Comparison of ENCODE assay signal across 1 cellular context in genomic region chr7:24574365-24574764, GRCh38.
TF ChIP-seq lines count a peak whose summit lies in the region.

No MANE protein-coding gene starts in this region.

TF ChIP-seq in WTC11, 78 proteins besides CTCF, POLR2A, EP300 and RAD21 (continued from another document):
- TF ChIP-seq ATF2 (CRISPR knock-in tag; IDR thresholded peaks at IDR 0.05; ENCODE audit: borderline replicate concordance, low read depth) (no peak), ZBTB21 (CRISPR knock-in tag; IDR thresholded peaks at IDR 0.05; ENCODE audit: borderline replicate concordance) (no peak), OVOL2 (CRISPR knock-in tag; IDR thresholded peaks at IDR 0.05; ENCODE audit: borderline replicate concordance) (no peak), ZBTB43 (CRISPR knock-in tag; IDR thresholded peaks at IDR 0.05) (no peak), JAZF1 (CRISPR knock-in tag; IDR thresholded peaks at IDR 0.05) (no peak), NR2C2 (CRISPR knock-in tag; IDR thresholded peaks at IDR 0.05) (no peak), E2F4 (CRISPR knock-in tag; IDR thresholded peaks at IDR 0.05; ENCODE audit: borderline replicate concordance, low read depth) (no peak), CBFB (CRISPR knock-in tag; IDR thresholded peaks at IDR 0.05; ENCODE audit: low read depth) (no peak), ZNF317 (CRISPR knock-in tag; IDR thresholded peaks at IDR 0.05; ENCODE audit: borderline replicate concordance, low read depth) (no peak), NR1H2 (CRISPR knock-in tag; IDR thresholded peaks at IDR 0.05) (no peak), AR (CRISPR knock-in tag; IDR thresholded peaks at IDR 0.05) (no peak), MXD4 (CRISPR knock-in tag; IDR thresholded peaks at IDR 0.05; ENCODE audit: borderline replicate concordance) (no peak)
